In the genomic region with DNA sequence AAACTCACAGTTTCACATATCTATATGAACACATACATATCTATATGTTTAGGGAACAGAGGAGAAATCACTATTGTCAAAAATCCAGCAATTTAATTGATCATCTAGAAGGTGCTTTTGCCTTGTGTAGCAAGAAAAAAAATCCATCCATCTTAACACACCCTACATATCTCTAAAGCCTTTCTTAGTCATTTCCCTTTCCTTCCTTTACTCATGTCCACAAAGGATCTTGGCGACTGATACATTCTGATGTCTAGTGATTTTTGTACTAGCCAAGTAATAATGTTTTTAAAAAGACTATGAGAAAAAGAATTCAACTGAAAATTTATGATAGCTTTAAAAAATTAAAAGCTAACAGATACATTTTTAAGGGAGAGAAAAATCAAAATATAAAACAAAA, we compare ENCODE assay signal across 22 cellular contexts. TPM values are rescaled to one million over a fixed set of nuclear protein-coding genes. Genes with fewer than 3 reads are reported as not detected.
DNase-seq lines count a peak whose midpoint lies in the region; ATAC-seq, FAIRE-seq and TF ChIP-seq lines count a peak whose summit lies in the region.
"Had no signal": no experiment of that assay in that cellular context is flagged by ENCODE, and none has a peak within 500 bp of the region (broad histone marks: within the 10 kb centered on the region; RNA-seq: fewer than 3 reads in every experiment).

No MANE protein-coding gene starts in this region.

- FAIRE-seq in bronchial epithelial cell (lab: Jason Lieb, UNC): no peak
- FAIRE-seq in pancreas (lab: Jason Lieb, UNC): peak; percentile 26

- CTCF ChIA-PET in PC-3 (lab: Charles Lee): no interaction called here

- intact Hi-C loops in PC-3 (cut with micrococcal nuclease): no loop called here
- intact Hi-C loops in pancreas (cut with DNase I): no loop called here

- H3K4me3 ChIP-seq in PC-3 (ENCODE audit: low read length): no peak overlapping the region
- no peak overlapping the region for H3K4me3 ChIP-seq in bronchial epithelial cell (ENCODE audit: low read depth, low read length)
- no peak overlapping the region for H3K4me3 ChIP-seq in pancreas
- no peak overlapping the region for H3K4me3 ChIP-seq in BE2C (ENCODE audit: low read depth, low read length)
- H3K4me3 ChIP-seq: right atrium auricular region, uterus had no signal

- H3K9me3 ChIP-seq in PC-3 (ENCODE audit: low read length): no peaks in the 10 kb centered on the region
- H3K9me3 ChIP-seq in pancreas: no peaks in the 10 kb centered on the region
- no peaks in the 10 kb centered on the region for H3K9me3 ChIP-seq in BE2C
- H3K9me3 ChIP-seq: neutrophil, right atrium auricular region had no signal

- H3K9me2 ChIP-seq in PC-3 (replicated peaks; ENCODE audit: low read length): no peaks in the 10 kb centered on the region

- no peaks in the 10 kb centered on the region for H3F3A ChIP-seq in PC-3 (ENCODE audit: low read length, unreplicated experiment)

- no peaks in the 10 kb centered on the region for H3K27me3 Mint-ChIP-seq in activated T-cell treated with anti-CD3 and anti-CD28 coated beads, Interleukin-2, amount 50 U/mL, for 24 hours
- no peaks in the 10 kb centered on the region for H3K27me3 Mint-ChIP-seq in activated T-cell treated with anti-CD3 and anti-CD28 coated beads, Interleukin-2, amount 50 U/mL, for 4 hours (ENCODE audit: low read depth)

- no peak overlapping the region for H3K27ac ChIP-seq in PC-3 (ENCODE audit: low read length)
- no peak overlapping the region for H3K27ac ChIP-seq in pancreas
- H3K27ac ChIP-seq: neutrophil, right atrium auricular region, uterus had no signal

- no TSS peak for BruUV-seq in PC-3 (replicated peaks; lab: Mats Ljungman, UMichigan)

- in situ Hi-C loops in GM13976 (cut with MboI; ENCODE audit: low sequenced_read_pairs, unreplicated experiment): no loop called here

- 50 to 87% methylated on average over 1 of the region's 1 CpG for WGBS in pancreas, 2 donors

- POLR2A ChIA-PET in PC-3 (lab: Charles Lee; ENCODE audit: unreplicated experiment): interaction anchor here (0.6 kb wide), 1 partner anchor 607 kb away, joined by 8 read pairs; no protein-coding TSS in a partner anchor

- H3K79me2 ChIP-seq in PC-3 (ENCODE audit: low read length): no peaks in the 10 kb centered on the region

- peak overlapping the region; percentile 63 for H3K27ac Mint-ChIP-seq in activated T-cell treated with anti-CD3 and anti-CD28 coated beads, Interleukin-2, amount 50 U/mL, for 24 hours

- 0 out of 2 replicates have a peak overlapping the region, but pooled peaks have one; percentile 16 for H3K4me2 ChIP-seq in PC-3 (ENCODE audit: low read length)

- no peaks in the 10 kb centered on the region for H4K20me1 ChIP-seq in PC-3 (ENCODE audit: low read length)

- H3K36me3 Mint-ChIP-seq in activated T-cell treated with anti-CD3 and anti-CD28 coated beads, Interleukin-2, amount 50 U/mL, for 24 hours (ENCODE audit: low read depth): peaks cover 17% of the 10 kb centered on the region
- H3K36me3 Mint-ChIP-seq in activated T-cell treated with anti-CD3 and anti-CD28 coated beads, Interleukin-2, amount 50 U/mL, for 4 hours (ENCODE audit: insufficient read depth): peaks cover 12% of the 10 kb centered on the region

- H3K27me3 ChIP-seq in PC-3 (ENCODE audit: low read length) (no peaks in the 10 kb centered on the region), bronchial epithelial cell (ENCODE audit: control insufficient read depth, insufficient read depth, low read length) (no peaks in the 10 kb centered on the region), pancreas (no peaks in the 10 kb centered on the region), BE2C (no peaks in the 10 kb centered on the region)
- H3K27me3 ChIP-seq: neutrophil, right atrium auricular region, uterus had no signal

- no peak overlapping the region for H3K4me3 Mint-ChIP-seq in activated T-cell treated with anti-CD3 and anti-CD28 coated beads, Interleukin-2, amount 50 U/mL, for 24 hours
- H3K4me3 Mint-ChIP-seq in activated T-cell treated with anti-CD3 and anti-CD28 coated beads, Interleukin-2, amount 50 U/mL, for 4 hours: no peak overlapping the region

- DNase-seq in activated T-cell treated with anti-CD3 and anti-CD28 coated beads, Interleukin-2, amount 50 U/mL, for 24 hours: no peak
- DNase-seq in activated T-cell treated with anti-CD3 and anti-CD28 coated beads, Interleukin-2, amount 50 U/mL, for 4 hours: no peak
- peak; percentile 34 for DNase-seq in PC-3
- peak; percentile 75 for DNase-seq in bronchial epithelial cell (ENCODE audit: low read depth)
- no peak for DNase-seq in pancreas
- DNase-seq in COR-L47 (lab: John Stamatoyannopoulos, UW): no peak
- no peak for DNase-seq in BE2C
- DNase-seq in GM13976 (ENCODE audit: low spot score): no peak
- DNase-seq: activated CD4-positive, alpha-beta T cell treated with anti-CD3 and anti-CD28 coated beads for 4 hours; caudate nucleus; foreskin melanocyte; KG1; left colon; NCI-H1092 treated with DMSO at 0.1 percent for 48 hours; NCI-H2107; T-helper 9 cell; uterus had no signal

- H3K4me1 ChIP-seq in PC-3 (ENCODE audit: insufficient read depth, low read length) (peaks cover 11% of the 10 kb centered on the region), pancreas (peaks cover 0 to 7% (median 5%) of the 10 kb centered on the region in 3 donors), BE2C (no peaks in the 10 kb centered on the region)
- H3K4me1 ChIP-seq: right atrium auricular region, uterus had no signal

- no peak overlapping the region for H3K9ac ChIP-seq in PC-3 (ENCODE audit: low read length)

- TF ChIP-seq CTCF in PC-3 (conservative IDR thresholded peaks at IDR 0.05; ENCODE audit: low read depth, low read length): no peak
- no peak for TF ChIP-seq CTCF in bronchial epithelial cell (IDR thresholded peaks at IDR 0.05; ENCODE audit: insufficient read depth, low read length, severe bottlenecking)
- no peak for TF ChIP-seq CTCF in pancreas (IDR thresholded peaks at IDR 0.05)
- no peak for TF ChIP-seq CTCF in BE2C (IDR thresholded peaks at IDR 0.05; ENCODE audit: low read depth, low read length)
- no peak for TF ChIP-seq CTCF in GM13976 (IDR thresholded peaks at IDR 0.05; ENCODE audit: borderline replicate concordance, control extremely low read depth, extremely low read depth, insufficient read depth, missing control alignments)

- no peaks in the 10 kb centered on the region for H3K9me3 Mint-ChIP-seq in activated T-cell treated with anti-CD3 and anti-CD28 coated beads, Interleukin-2, amount 50 U/mL, for 24 hours
- no peaks in the 10 kb centered on the region for H3K9me3 Mint-ChIP-seq in activated T-cell treated with anti-CD3 and anti-CD28 coated beads, Interleukin-2, amount 50 U/mL, for 4 hours

- H3K36me3 ChIP-seq in PC-3 (ENCODE audit: low read depth, low read length) (no peaks in the 10 kb centered on the region), bronchial epithelial cell (ENCODE audit: control insufficient read depth, insufficient read depth, low read length) (no peaks in the 10 kb centered on the region), pancreas (no peaks in the 10 kb centered on the region), BE2C (no peaks in the 10 kb centered on the region; the same call in 1 of the 2 replicates)
- H3K36me3 ChIP-seq: neutrophil, uterus had no signal

- ATAC-seq in activated T-cell treated with anti-CD3 and anti-CD28 coated beads, Interleukin-2, amount 50 U/mL, for 4 hours: no peak
- ATAC-seq in PC-3 (peak; percentile 77), pancreas (no peak)
- ATAC-seq: left colon had no signal

- peaks cover 14% of the 10 kb centered on the region for H3K4me1 Mint-ChIP-seq in activated T-cell treated with anti-CD3 and anti-CD28 coated beads, Interleukin-2, amount 50 U/mL, for 24 hours (ENCODE audit: low read depth)
- peaks cover 10% of the 10 kb centered on the region for H3K4me1 Mint-ChIP-seq in activated T-cell treated with anti-CD3 and anti-CD28 coated beads, Interleukin-2, amount 50 U/mL, for 4 hours (ENCODE audit: low read depth)

- no peak overlapping the region for H2AFZ ChIP-seq in PC-3 (ENCODE audit: low read length)

RNA-seq across cellular contexts. Expression of a gene that starts 22.5 kb away (rescaled TPM):
- total RNA-seq in activated T-cell treated with anti-CD3 and anti-CD28 coated beads, Interleukin-2, amount 50 U/mL, for 4 hours: 1 to 10 TPM; 3.4 to 5.0 (median 4.2) TPM
- total RNA-seq in PC-3 (2014; rRNA removed) (6.2 and 7.6 TPM in 2 replicates), bronchial epithelial cell (8.4 and 21.6 TPM in 2 replicates), pancreas (1 to 10 TPM; 2.8 to 7.2 (median 4.1) TPM)
- 1 to 10 TPM; 3.5 to 3.9 TPM for polyA plus RNA-seq in pancreas
- polyA plus RNA-seq in BE2C (2012; ENCODE audit: insufficient read depth, insufficient read length, low read depth): 1.8 TPM

RNA-seq across cellular contexts. Expression of a gene that starts 51.8 kb away (rescaled TPM):
- total RNA-seq in activated T-cell treated with anti-CD3 and anti-CD28 coated beads, Interleukin-2, amount 50 U/mL, for 4 hours: not detected
- not detected in 2 replicates for total RNA-seq in PC-3 (2014; rRNA removed)
- total RNA-seq in bronchial epithelial cell: not detected in 2 replicates
- total RNA-seq in pancreas: not detected
- under 1 TPM in 1 of 2 donors, not detected in 1; 0.12 TPM for polyA plus RNA-seq in pancreas
- polyA plus RNA-seq in BE2C (2012; ENCODE audit: insufficient read depth, insufficient read length, low read depth): not detected
- total RNA-seq: left colon, OCI-LY7, right atrium auricular region, SK-MEL-5 had no signal
- polyA plus RNA-seq: AG04450 had no signal

Comparison
In these comparisons a context has a peak if more than half of its experiments do, and no peak if none do; other contexts are left out.
1. DNase-seq: peak in PC-3 (single experiment) and bronchial epithelial cell (single experiment); none in activated T-cell treated with anti-CD3 and anti-CD28 coated beads, Interleukin-2, amount 50 U/mL, for 24 hours (single experiment), activated T-cell treated with anti-CD3 and anti-CD28 coated beads, Interleukin-2, amount 50 U/mL, for 4 hours (single experiment), pancreas (0 of 6), COR-L47 (single experiment), BE2C (single experiment) and GM13976 (single experiment).